Comparison of ENCODE assay signal across 9 cellular contexts in genomic region chr15:33737687-33738606, GRCh38.
DNase-seq lines count a peak whose midpoint lies in the region; ATAC-seq, FAIRE-seq and TF ChIP-seq lines count a peak whose summit lies in the region.
"Had no signal": no experiment of that assay in that cellular context is flagged by ENCODE, and none has a peak within 500 bp of the region (broad histone marks: within the 10 kb centered on the region; RNA-seq: fewer than 3 reads in every experiment).

No MANE protein-coding gene starts in this region.

- no peak overlapping the region for H2BK12ac ChIP-seq in H1 (ENCODE audit: low read depth, low read length)

- H2BK15ac ChIP-seq in H1 (ENCODE audit: low read length) (no peak overlapping the region), mesendoderm (replicated peaks; ENCODE audit: low read depth) (no peak overlapping the region)

- H2BK120ac ChIP-seq in H1 (replicated peaks; ENCODE audit: low read depth, low read length) (no peak overlapping the region), mesendoderm (ENCODE audit: low read depth, low read length) (no peak overlapping the region)

- no peaks in the 10 kb centered on the region for H3K9me3 ChIP-seq in SU-DHL-6 (ENCODE audit: insufficient read depth, low read length)
- no peaks in the 10 kb centered on the region for H3K9me3 ChIP-seq in H1 (ENCODE audit: insufficient read depth in 2 of 2, low read depth in 1 of 2, low read length in 1 of 2)

- H3K23ac ChIP-seq in H1 (ENCODE audit: insufficient read length) (no peak overlapping the region), mesendoderm (ENCODE audit: low read length) (no peak overlapping the region)

- ATAC-seq in GM18867 (IDR thresholded peaks at IDR 0.05; ENCODE audit: unreplicated experiment) (no peak), GM18868 (IDR thresholded peaks at IDR 0.05; ENCODE audit: unreplicated experiment) (no peak)
- no peak for ATAC-seq in stimulated activated memory B cell treated with anti-CD40 and anti-IgM and Interleukin-4, amounts not matched to agents 10 μg/mL and 1 μg/mL and 100 μg/mL, for 72 hours

- WGBS in H1 (ENCODE audit: extremely low coverage in 1 of 2, insufficient coverage in 1 of 2, insufficient read length in 1 of 2, insufficient replicate concordance in 2 of 2, low coverage in 1 of 2, low lambda C conversion rate in 2 of 2, missing lambda C conversion rate in 1 of 2), 2 experiments = 32% methylated on average over 10 of the region's 15 CpGs; no CpG with 5 or more reads in 1 of the 2 experiments
- no CpG with 5 or more reads among the region's 15 CpGs for WGBS in mesendoderm (ENCODE audit: extremely low coverage, insufficient coverage, low lambda C conversion rate)

- H4K20me1 ChIP-seq in SU-DHL-6 (ENCODE audit: low read depth, low read length) (no peaks in the 10 kb centered on the region), H1 (replicated peaks in 1 of 2; ENCODE audit: control insufficient read depth in 1 of 2, insufficient read depth in 2 of 2, low read length in 2 of 2) (no peaks in the 10 kb centered on the region)

- H3K27ac Mint-ChIP-seq in stimulated activated memory B cell treated with anti-CD40 and anti-IgM and Interleukin-4, amounts not matched to agents 10 μg/mL and 1 μg/mL and 100 μg/mL, for 72 hours = no peak overlapping the region

- no peak for TF ChIP-seq EP300 in H1 (IDR thresholded peaks at IDR 0.05; ENCODE audit: borderline replicate concordance in 1 of 2, low read depth in 2 of 2, low read length in 2 of 2)

- no peak overlapping the region for H3K9ac ChIP-seq in SU-DHL-6 (ENCODE audit: low read length)
- H3K9ac ChIP-seq in H1 (replicated peaks in 1 of 4; ENCODE audit: extremely low read depth in 1 of 4, low read depth in 3 of 4, low read length in 3 of 4) = no peak overlapping the region
- peak overlapping the region; percentile 44 for H3K9ac ChIP-seq in mesendoderm (ENCODE audit: low read length)

- H2BK5ac ChIP-seq in H1 (ENCODE audit: low read depth, low read length) (no peak overlapping the region), mesendoderm (ENCODE audit: low read length) (no peak overlapping the region)

- peak; percentile 64 to 79 for TF ChIP-seq RAD21 in H1 (IDR thresholded peaks at IDR 0.05 in 1 of 2, conservative IDR thresholded peaks at IDR 0.05 in 1 of 2; ENCODE audit: low read depth in 2 of 2, low read length in 2 of 2)

- no peak overlapping the region; the same call in 1 of the 2 replicates for H2BK20ac ChIP-seq in H1 (ENCODE audit: low read length)

- H3K23me2 ChIP-seq in H1 (ENCODE audit: low read depth, low read length) = peaks cover 5% of the 10 kb centered on the region

- H3K36me3 ChIP-seq in SU-DHL-6 (ENCODE audit: low read length) (no peaks in the 10 kb centered on the region), H1 (ENCODE audit: control insufficient read depth in 2 of 4, insufficient read depth in 4 of 4, low read length in 3 of 4) (no peaks in the 10 kb centered on the region), mesendoderm (ENCODE audit: control insufficient read depth, insufficient read depth, low read length) (no peaks in the 10 kb centered on the region)

- H3K27ac ChIP-seq in SU-DHL-6 (ENCODE audit: low read depth, low read length) (no peak overlapping the region), H1 (ENCODE audit: low read depth, low read length) (no peak overlapping the region), mesendoderm (ENCODE audit: low read depth, low read length) (no peak overlapping the region)

- DNase-seq in ELF-1 (ENCODE audit: low read depth, low spot score) = peak; percentile 68
- DNase-seq in HuH-7.5 (ENCODE audit: low spot score) = peak; percentile 35
- peak; percentile 15 to 79 for DNase-seq in H1 (ENCODE audit: low read depth in 1 of 2, low spot score in 2 of 2)
- peak; percentile 74 for DNase-seq in mesendoderm

- TF ChIP-seq CTCF in SU-DHL-6 (IDR thresholded peaks at IDR 0.05; ENCODE audit: insufficient read depth, low read length, poor library complexity, severe bottlenecking) (peak; percentile 91), H1 (IDR thresholded peaks at IDR 0.05; ENCODE audit: control extremely low read depth in 1 of 3, insufficient read depth in 1 of 3, low read depth in 1 of 3, low read length in 3 of 3) (peak; percentile 55 to 77 (median 72))

- no peaks in the 10 kb centered on the region for H3K9me2 ChIP-seq in SU-DHL-6 (replicated peaks; ENCODE audit: insufficient read depth, low read length)

- no peaks in the 10 kb centered on the region for H3K9me3 Mint-ChIP-seq in stimulated activated memory B cell treated with anti-CD40 and anti-IgM and Interleukin-4, amounts not matched to agents 10 μg/mL and 1 μg/mL and 100 μg/mL, for 72 hours

- H3K14ac ChIP-seq in H1 (ENCODE audit: insufficient read length) = no peak overlapping the region

- CTCF ChIA-PET in H1 (lab: Charles Lee; ENCODE audit: partially characterized antibody) = interaction anchor here (0.6 to 8.0 kb wide), 57 partner anchors 8 to 505 kb away, joined by 3 to 89 read pairs (median 4); partner anchors contain the start of genes CHRM5 and RYR3

- H3K79me2 ChIP-seq in SU-DHL-6 (ENCODE audit: insufficient read depth, low read length) (no peaks in the 10 kb centered on the region), H1 (ENCODE audit: control insufficient read depth in 1 of 2, insufficient read depth in 2 of 2, low read length in 2 of 2) (no peaks in the 10 kb centered on the region), mesendoderm (ENCODE audit: control insufficient read depth, insufficient read depth, low read length) (no peaks in the 10 kb centered on the region)

- H3K4me2 ChIP-seq in SU-DHL-6 (ENCODE audit: low read depth, low read length, poor library complexity, severe bottlenecking) = no peak overlapping the region
- peak overlapping the region; percentile 51 to 74 for H3K4me2 ChIP-seq in H1 (ENCODE audit: insufficient read depth in 1 of 2, low read depth in 2 of 2, low read length in 2 of 2)
- H3K4me2 ChIP-seq in mesendoderm (ENCODE audit: low read length) = peak overlapping the region; percentile 59

- TF ChIP-seq POLR2A in H1 (IDR thresholded peaks at IDR 0.05; ENCODE audit: control extremely low read depth in 1 of 2, low read depth in 2 of 2, low read length in 2 of 2) = no peak

- H3K4me1 Mint-ChIP-seq in stimulated activated memory B cell treated with anti-CD40 and anti-IgM and Interleukin-4, amounts not matched to agents 10 μg/mL and 1 μg/mL and 100 μg/mL, for 72 hours = peaks cover 7% of the 10 kb centered on the region

- no peak overlapping the region for H3K4me3 Mint-ChIP-seq in stimulated activated memory B cell treated with anti-CD40 and anti-IgM and Interleukin-4, amounts not matched to agents 10 μg/mL and 1 μg/mL and 100 μg/mL, for 72 hours

- peak; percentile 69 for FAIRE-seq in H1 (lab: Jason Lieb, UNC)
- FAIRE-seq: TTC549 had no signal

- no peaks in the 10 kb centered on the region for H3K36me3 Mint-ChIP-seq in stimulated activated memory B cell treated with anti-CD40 and anti-IgM and Interleukin-4, amounts not matched to agents 10 μg/mL and 1 μg/mL and 100 μg/mL, for 72 hours

- no peak overlapping the region for H4K8ac ChIP-seq in H1 (ENCODE audit: extremely low read depth, insufficient read depth, low read length)
- H4K8ac ChIP-seq in mesendoderm (ENCODE audit: low read depth, low read length) = no peak overlapping the region

- no peaks in the 10 kb centered on the region for H3F3A ChIP-seq in SU-DHL-6 (ENCODE audit: insufficient read depth)

- POLR2A ChIA-PET in H1 (lab: Charles Lee; ENCODE audit: partially characterized antibody) = interaction anchor here (1.4 kb wide), 1 partner anchor 15 kb away, joined by 3 read pairs; no protein-coding TSS in a partner anchor

- H3K4me1 ChIP-seq in H1 (replicated peaks in 1 of 4; ENCODE audit: control insufficient read depth in 3 of 4, insufficient read depth in 4 of 4, low read length in 3 of 4) (peaks cover 0 to 6% (median 3%) of the 10 kb centered on the region in 4 experiments; a peak in 2 of 7 replicates), mesendoderm (ENCODE audit: control insufficient read depth, low read depth, low read length) (peaks cover 4% of the 10 kb centered on the region)

- H3K27me3 Mint-ChIP-seq in stimulated activated memory B cell treated with anti-CD40 and anti-IgM and Interleukin-4, amounts not matched to agents 10 μg/mL and 1 μg/mL and 100 μg/mL, for 72 hours = no peaks in the 10 kb centered on the region

- H4K91ac ChIP-seq in H1 (replicated peaks; ENCODE audit: insufficient read length, low read length) = no peak overlapping the region

- H3K79me1 ChIP-seq in H1 (ENCODE audit: low read depth, low read length) (no peaks in the 10 kb centered on the region), mesendoderm (ENCODE audit: low read length) (no peaks in the 10 kb centered on the region)

- H3K27me3 ChIP-seq in SU-DHL-6 (ENCODE audit: low read length) (no peaks in the 10 kb centered on the region), H1 (replicated peaks in 1 of 4; ENCODE audit: control insufficient read depth in 3 of 4, extremely low read depth in 1 of 4, insufficient read depth in 3 of 4, low read length in 3 of 4) (0 out of 7 replicates have a peak, but pooled peaks cover 0 to 4% (median 0%) of the 10 kb centered on the region in 4 experiments), mesendoderm (ENCODE audit: insufficient read depth, low read length, poor library complexity) (no peaks in the 10 kb centered on the region)

- H3K18ac ChIP-seq in H1 (ENCODE audit: extremely low read depth, low read length) (no peak overlapping the region), mesendoderm (ENCODE audit: low read length) (no peak overlapping the region)

- H3K4me3 ChIP-seq in SU-DHL-6 (ENCODE audit: insufficient read depth, low read length, poor library complexity, severe bottlenecking) (no peak overlapping the region), H1 (ENCODE audit: extremely low read depth in 1 of 4, insufficient read depth in 2 of 4, low read depth in 3 of 4, low read length in 4 of 4) (peak overlapping the region; percentile 16 to 58 (median 30); a peak in 6 of 8 replicates), mesendoderm (ENCODE audit: low read length) (no peak overlapping the region)

- no peak overlapping the region for H4K5ac ChIP-seq in H1 (ENCODE audit: insufficient read length, low read depth, low read length)
- no peak overlapping the region for H4K5ac ChIP-seq in mesendoderm (ENCODE audit: low read length)

- H3K4ac ChIP-seq in H1 (replicated peaks; ENCODE audit: insufficient read length, low read depth, low read length) = no peak overlapping the region
- no peak overlapping the region for H3K4ac ChIP-seq in mesendoderm (ENCODE audit: low read depth, low read length)

- H3K56ac ChIP-seq in H1 (replicated peaks; ENCODE audit: insufficient read length, low read depth, low read length) = no peak overlapping the region
- peak overlapping the region; percentile 58 for H3K56ac ChIP-seq in mesendoderm (ENCODE audit: low read length)

- H2AFZ ChIP-seq in SU-DHL-6 (ENCODE audit: low read depth, low read length, severe bottlenecking) (no peak overlapping the region), H1 (ENCODE audit: low read length) (peak overlapping the region; percentile 60; the same call in 1 of the 2 replicates)

- H2AK5ac ChIP-seq in H1 (ENCODE audit: low read depth, low read length) (no peak overlapping the region), mesendoderm (ENCODE audit: low read length) (no peak overlapping the region)

TF ChIP-seq in H1, 55 proteins besides CTCF, POLR2A, EP300 and RAD21 (continues in another document):
- TF ChIP-seq CHD2 (IDR thresholded peaks at IDR 0.05; ENCODE audit: low read length) (no peak), TCF12 (IDR thresholded peaks at IDR 0.05; ENCODE audit: low read depth, low read length) (no peak), RFX5 (IDR thresholded peaks at IDR 0.05; ENCODE audit: borderline replicate concordance, low read depth, low read length) (no peak)

Comparison
In these comparisons a context has a peak if more than half of its experiments do, and no peak if none do; other contexts are left out.
1. H3K4me3 ChIP-seq: peak in H1 (4 of 4); none in SU-DHL-6 (single experiment) and mesendoderm (single experiment).
2. Peak in every context shown above with its lines, with median percentiles within 50 percentile points of each other: DNase-seq.